10 cellular contexts compared by ENCODE assay signal in genomic region chr2:120546077-120546864, GRCh38.
DNase-seq lines count a peak whose midpoint lies in the region; ATAC-seq, FAIRE-seq and TF ChIP-seq lines count a peak whose summit lies in the region.
"Had no signal": no experiment of that assay in that cellular context is flagged by ENCODE, and none has a peak within 500 bp of the region (broad histone marks: within the 10 kb centered on the region; RNA-seq: fewer than 3 reads in every experiment).

No MANE protein-coding gene starts in this region.

- peaks cover 3% of the 10 kb centered on the region for H3K27me3 Mint-ChIP-seq in activated CD4-positive, alpha-beta T cell treated with anti-CD3 and anti-CD28 coated beads for 36 hours
- peaks cover 5% of the 10 kb centered on the region for H3K27me3 Mint-ChIP-seq in activated CD4-positive, alpha-beta T cell treated with anti-CD3 and anti-CD28 coated beads, Interleukin-2, amount 10 ng/mL, durations not matched to agents 24 days and 14 days

- intact Hi-C loops in activated CD4-positive, alpha-beta T cell treated with anti-CD3 and anti-CD28 coated beads for 36 hours (cut with DNase I, micrococcal nuclease), result no loop called here
- intact Hi-C loops in activated CD4-positive, alpha-beta T cell treated with anti-CD3 and anti-CD28 coated beads, Interleukin-2, amount 10 ng/mL, durations not matched to agents 24 days and 14 days (cut with micrococcal nuclease), result no loop called here
- intact Hi-C loops in right lobe of liver (cut with DNase I), result no loop called here

- no peaks in the 10 kb centered on the region for H3K4me1 Mint-ChIP-seq in activated CD4-positive, alpha-beta T cell treated with anti-CD3 and anti-CD28 coated beads for 36 hours
- H3K4me1 Mint-ChIP-seq in activated CD4-positive, alpha-beta T cell treated with anti-CD3 and anti-CD28 coated beads, Interleukin-2, amount 10 ng/mL, durations not matched to agents 24 days and 14 days, result no peaks in the 10 kb centered on the region

- 71% methylated on average over 16 of the region's 27 CpGs for WGBS in right lobe of liver (ENCODE audit: insufficient coverage, low coverage, low lambda C conversion rate, missing lambda C conversion rate)

- H3K27ac Mint-ChIP-seq in activated CD4-positive, alpha-beta T cell treated with anti-CD3 and anti-CD28 coated beads for 36 hours, result no peak overlapping the region
- no peak overlapping the region for H3K27ac Mint-ChIP-seq in activated CD4-positive, alpha-beta T cell treated with anti-CD3 and anti-CD28 coated beads, Interleukin-2, amount 10 ng/mL, durations not matched to agents 24 days and 14 days

- no peaks in the 10 kb centered on the region for H3K36me3 ChIP-seq in right lobe of liver

- TF ChIP-seq CTCF in cardiac fibroblast (IDR thresholded peaks at IDR 0.05; ENCODE audit: low read depth, low read length), result no peak
- no peak for TF ChIP-seq CTCF in right lobe of liver (IDR thresholded peaks at IDR 0.05)

- H3K4me3 ChIP-seq in cardiac fibroblast (replicated peaks in 1 of 2; ENCODE audit: low read depth in 2 of 2, low read length in 2 of 2) (no peak overlapping the region), right lobe of liver (no peak overlapping the region)
- H3K4me3 ChIP-seq: A549 had no signal

- peak; percentile 95 for FAIRE-seq in urothelium cell line (lab: Jason Lieb, UNC)
- FAIRE-seq: A549 had no signal

- CTCF ChIA-PET in activated CD4-positive, alpha-beta T cell treated with anti-CD3 and anti-CD28 coated beads for 36 hours (lab: Charles Lee), result no interaction called here

- H3K27me3 ChIP-seq in right lobe of liver, result no peaks in the 10 kb centered on the region

- H3K27ac ChIP-seq in right lobe of liver, result peak overlapping the region in 2 of 3 donors; percentile 3 to 64
- H3K27ac ChIP-seq: A549 had no signal

- no peak for TF ChIP-seq POLR2A in right lobe of liver (IDR thresholded peaks at IDR 0.05)

- ATAC-seq in activated CD4-positive, alpha-beta T cell treated with anti-CD3 and anti-CD28 coated beads for 36 hours, result no peak
- ATAC-seq in right lobe of liver (peak in 1 of 4 donors; percentile 46), GM18873 (IDR thresholded peaks at IDR 0.05; ENCODE audit: low FRiP score, unreplicated experiment) (no peak)
- ATAC-seq: A549 had no signal

- no peaks in the 10 kb centered on the region for H3K9me3 Mint-ChIP-seq in activated CD4-positive, alpha-beta T cell treated with anti-CD3 and anti-CD28 coated beads for 36 hours (ENCODE audit: low read depth)
- no peaks in the 10 kb centered on the region for H3K9me3 Mint-ChIP-seq in activated CD4-positive, alpha-beta T cell treated with anti-CD3 and anti-CD28 coated beads, Interleukin-2, amount 10 ng/mL, durations not matched to agents 24 days and 14 days

- H3K9me3 ChIP-seq in right lobe of liver, result no peaks in the 10 kb centered on the region
- H3K9me3 ChIP-seq: A549 had no signal

- H3K4me3 Mint-ChIP-seq in activated CD4-positive, alpha-beta T cell treated with anti-CD3 and anti-CD28 coated beads for 36 hours, result no peak overlapping the region
- H3K4me3 Mint-ChIP-seq in activated CD4-positive, alpha-beta T cell treated with anti-CD3 and anti-CD28 coated beads, Interleukin-2, amount 10 ng/mL, durations not matched to agents 24 days and 14 days, result no peak overlapping the region

- POLR2A ChIA-PET in activated CD4-positive, alpha-beta T cell treated with anti-CD3 and anti-CD28 coated beads for 36 hours (lab: Charles Lee), result no interaction called here

- peaks cover 0 to 63% (median 29%) of the 10 kb centered on the region in 4 donors for H3K4me1 ChIP-seq in right lobe of liver

- no peaks in the 10 kb centered on the region for H3K36me3 Mint-ChIP-seq in activated CD4-positive, alpha-beta T cell treated with anti-CD3 and anti-CD28 coated beads for 36 hours (ENCODE audit: low read depth)
- no peaks in the 10 kb centered on the region for H3K36me3 Mint-ChIP-seq in activated CD4-positive, alpha-beta T cell treated with anti-CD3 and anti-CD28 coated beads, Interleukin-2, amount 10 ng/mL, durations not matched to agents 24 days and 14 days (ENCODE audit: low read depth)

- DNase-seq in activated CD4-positive, alpha-beta T cell treated with anti-CD3 and anti-CD28 coated beads for 36 hours, result peak; percentile 18
- DNase-seq in activated CD4-positive, alpha-beta T cell treated with anti-CD3 and anti-CD28 coated beads, Interleukin-2, amount 10 ng/mL, durations not matched to agents 24 days and 14 days, result no peak
- peak; percentile 76 to 84 for DNase-seq in cardiac fibroblast (ENCODE audit: low read depth in 2 of 2)
- DNase-seq in right lobe of liver, result peak; percentile 47 to 76 (median 71)
- DNase-seq in urothelium cell line (ENCODE audit: low spot score), result peak; percentile 92
- no peak for DNase-seq in retina
- DNase-seq in middle frontal gyrus (ENCODE audit: extremely low spot score, low spot score), result no peak
- DNase-seq: amygdala had no signal

Comparison
In these comparisons a context has a peak if more than half of its experiments do, and no peak if none do; other contexts are left out.
1. DNase-seq: peak in activated CD4-positive, alpha-beta T cell treated with anti-CD3 and anti-CD28 coated beads for 36 hours (single experiment), cardiac fibroblast (2 of 2), right lobe of liver (3 of 3) and urothelium cell line (single experiment); none in activated CD4-positive, alpha-beta T cell treated with anti-CD3 and anti-CD28 coated beads, Interleukin-2, amount 10 ng/mL, durations not matched to agents 24 days and 14 days (single experiment), retina (single experiment) and middle frontal gyrus (single experiment).